24 cellular contexts compared by ENCODE assay signal in genomic region chr4:7857993-7858392, GRCh38.
DNase-seq lines count a peak whose midpoint lies in the region; ATAC-seq and TF ChIP-seq lines count a peak whose summit lies in the region.
"Had no signal": no experiment of that assay in that cellular context is flagged by ENCODE, and none has a peak within 500 bp of the region (broad histone marks: within the 10 kb centered on the region; RNA-seq: fewer than 3 reads in every experiment).

No MANE protein-coding gene starts in this region.

- peaks cover 25% of the 10 kb centered on the region for H3K79me1 ChIP-seq in mesenchymal stem cell (replicated peaks; ENCODE audit: low read length, poor library complexity, severe bottlenecking)

- H3K27ac Mint-ChIP-seq in activated naive CD8-positive, alpha-beta T cell treated with anti-CD3 and anti-CD28 coated beads for 36 hours = peak overlapping the region; percentile 79
- H3K27ac Mint-ChIP-seq: CD8-positive, alpha-beta T cell; naive B cell had no signal

- H3K9ac ChIP-seq in mammary epithelial cell (ENCODE audit: insufficient read depth, low read length) (no peak overlapping the region), mesenchymal stem cell (ENCODE audit: low read length) (peak overlapping the region; percentile 80), smooth muscle cell (ENCODE audit: low read depth) (no peak overlapping the region)

- no peak overlapping the region for H4K91ac ChIP-seq in mesenchymal stem cell (ENCODE audit: low read length)

- H3K27me3 ChIP-seq in mammary epithelial cell (ENCODE audit: insufficient read depth, low read length) (no peaks in the 10 kb centered on the region), breast epithelium (no peaks in the 10 kb centered on the region), mesenchymal stem cell (ENCODE audit: control insufficient read depth in 1 of 2, insufficient read depth in 1 of 2, low read length in 2 of 2) (no peaks in the 10 kb centered on the region), smooth muscle cell (ENCODE audit: low read depth) (no peaks in the 10 kb centered on the region)
- H3K27me3 ChIP-seq: SJCRH30 had no signal

- no peak overlapping the region for H3K4me3 Mint-ChIP-seq in activated naive CD8-positive, alpha-beta T cell treated with anti-CD3 and anti-CD28 coated beads for 36 hours
- H3K4me3 Mint-ChIP-seq: CD8-positive, alpha-beta T cell; naive B cell had no signal

- dilution Hi-C loops in mammary epithelial cell (cut with HindIII; ENCODE audit: low sequenced_read_pairs) = no loop called here

- no peak overlapping the region for H3K14ac ChIP-seq in mesenchymal stem cell (ENCODE audit: low read length in 2 of 2)

- H4K20me1 ChIP-seq in mammary epithelial cell (ENCODE audit: insufficient read depth, low read length) (no peaks in the 10 kb centered on the region), smooth muscle cell (ENCODE audit: low read depth) (no peaks in the 10 kb centered on the region)

- H2BK5ac ChIP-seq in mesenchymal stem cell (ENCODE audit: low read depth, low read length, poor library complexity, severe bottlenecking) = no peak overlapping the region

- in situ Hi-C loops in mammary epithelial cell (cut with MboI; ENCODE audit: low sequenced_read_pairs in 2 of 2) = no loop called here

- no peak for TF ChIP-seq POLR2A in breast epithelium (IDR thresholded peaks at IDR 0.05)

- WGBS in mammary epithelial cell (ENCODE audit: low coverage, missing lambda C conversion rate) = 92% methylated on average over 2 of the region's 2 CpGs
- WGBS in mesenchymal stem cell = 97% methylated on average over 2 of the region's 2 CpGs
- WGBS in smooth muscle cell (ENCODE audit: low lambda C conversion rate) = 95% methylated on average over 2 of the region's 2 CpGs

- H2BK12ac ChIP-seq in mesenchymal stem cell (ENCODE audit: low read length in 2 of 2) = no peak overlapping the region

- H2AFZ ChIP-seq in mammary epithelial cell (ENCODE audit: low read depth, low read length) (no peak overlapping the region), mesenchymal stem cell (ENCODE audit: low read depth, low read length) (no peak overlapping the region), smooth muscle cell (ENCODE audit: low read depth) (no peak overlapping the region)

- intact Hi-C loops in mammary epithelial cell (cut with micrococcal nuclease) (no loop called here), breast epithelium (cut with DNase I; ENCODE audit: low total_unique reads) (no loop called here)

- no peak overlapping the region for H2BK120ac ChIP-seq in mesenchymal stem cell (ENCODE audit: low read depth, low read length)

- H3K4me2 ChIP-seq in mammary epithelial cell (ENCODE audit: insufficient read depth, low read depth, low read length) = peak overlapping the region; percentile 63
- H3K4me2 ChIP-seq in mesenchymal stem cell (ENCODE audit: low read length, poor library complexity, severe bottlenecking) = no peak overlapping the region
- H3K4me2 ChIP-seq in smooth muscle cell = peak overlapping the region; percentile 81

- no peak for ATAC-seq in GM18858 (IDR thresholded peaks at IDR 0.05; ENCODE audit: unreplicated experiment)
- ATAC-seq in HG03045 (IDR thresholded peaks at IDR 0.05; ENCODE audit: unreplicated experiment) = no peak
- ATAC-seq: CD8-positive, alpha-beta T cell; GM12878 had no signal

- no peak overlapping the region for H3K18ac ChIP-seq in mesenchymal stem cell (ENCODE audit: low read depth in 1 of 2, low read length in 2 of 2)

- H3K4me1 Mint-ChIP-seq in activated naive CD8-positive, alpha-beta T cell treated with anti-CD3 and anti-CD28 coated beads for 36 hours = peaks cover 52% of the 10 kb centered on the region
- H3K4me1 Mint-ChIP-seq: naive B cell had no signal

- peaks cover 17% of the 10 kb centered on the region for H3K36me3 Mint-ChIP-seq in activated naive CD8-positive, alpha-beta T cell treated with anti-CD3 and anti-CD28 coated beads for 36 hours
- H3K36me3 Mint-ChIP-seq: naive B cell had no signal

- no TSS peak for BruUV-seq in mammary epithelial cell (replicated peaks; lab: Mats Ljungman, UMichigan)

- H3K79me2 ChIP-seq in mammary epithelial cell (ENCODE audit: insufficient read depth, low read length) = peaks cover 68% of the 10 kb centered on the region
- H3K79me2 ChIP-seq in smooth muscle cell (ENCODE audit: low read depth) = peaks cover 10% of the 10 kb centered on the region

- no peak overlapping the region for H2AK5ac ChIP-seq in mesenchymal stem cell (ENCODE audit: low read length, severe bottlenecking)

- H3K4me3 ChIP-seq in mammary epithelial cell (replicated peaks in 1 of 3; ENCODE audit: insufficient read depth in 1 of 3, low read depth in 2 of 3, low read length in 3 of 3) = no peak overlapping the region
- no peak overlapping the region for H3K4me3 ChIP-seq in breast epithelium
- peak overlapping the region in 1 of 2 experiments; percentile 60 for H3K4me3 ChIP-seq in mesenchymal stem cell (ENCODE audit: insufficient read depth in 1 of 2, low read depth in 1 of 2, low read length in 2 of 2)
- no peak overlapping the region for H3K4me3 ChIP-seq in smooth muscle cell
- H3K4me3 ChIP-seq: GM12878, lung, SJCRH30 had no signal

- no peak overlapping the region for H2BK15ac ChIP-seq in mesenchymal stem cell (ENCODE audit: low read depth, poor library complexity, severe bottlenecking)

- H3K9me3 Mint-ChIP-seq in activated naive CD8-positive, alpha-beta T cell treated with anti-CD3 and anti-CD28 coated beads for 36 hours = no peaks in the 10 kb centered on the region
- H3K9me3 Mint-ChIP-seq: activated T-helper 2 cell treated with anti-CD3 and anti-CD28 coated beads, Interferon-gamma antibody, Interleukin-2, Interleukin-4, amounts not matched to agents 10 μg/mL and 5 μg/mL and 100 μg/mL, durations not matched to agents 14 hours and 24 hours and 36 hours; CD8-positive, alpha-beta T cell; naive B cell had no signal

- no peaks in the 10 kb centered on the region for H3K27me3 Mint-ChIP-seq in activated naive CD8-positive, alpha-beta T cell treated with anti-CD3 and anti-CD28 coated beads for 36 hours

- H3K36me3 ChIP-seq in mammary epithelial cell (ENCODE audit: insufficient read depth, low read length) (no peaks in the 10 kb centered on the region), breast epithelium (no peaks in the 10 kb centered on the region), mesenchymal stem cell (ENCODE audit: control insufficient read depth in 1 of 2, insufficient read depth in 2 of 2, low read depth in 1 of 2, low read length in 2 of 2) (peaks cover 34 to 35% of the 10 kb centered on the region in 2 experiments), smooth muscle cell (ENCODE audit: low read depth) (no peaks in the 10 kb centered on the region)
- H3K36me3 ChIP-seq: thoracic aorta had no signal

- H3K27ac ChIP-seq in mammary epithelial cell (ENCODE audit: insufficient read depth, low read depth, low read length) (peak overlapping the region; percentile 72), breast epithelium (no peak overlapping the region), mesenchymal stem cell (ENCODE audit: low read length, poor library complexity, severe bottlenecking) (peak overlapping the region; percentile 21), smooth muscle cell (ENCODE audit: low read depth) (peak overlapping the region; percentile 91)
- H3K27ac ChIP-seq: SJCRH30 had no signal

- CTCF ChIA-PET in mammary epithelial cell (lab: Charles Lee; ENCODE audit: low non-redundant PET) = no interaction called here

- H3F3A ChIP-seq in smooth muscle cell (ENCODE audit: low read depth) = peaks cover 10% of the 10 kb centered on the region

- no peak overlapping the region for H3K4ac ChIP-seq in mesenchymal stem cell (ENCODE audit: low read depth in 1 of 2, low read length in 2 of 2)

- no peak overlapping the region for H4K8ac ChIP-seq in mesenchymal stem cell (ENCODE audit: low read length)

- no peak for DNase-seq in mammary epithelial cell
- DNase-seq in breast epithelium (ENCODE audit: low spot score in 2 of 2) = no peak
- DNase-seq in activated naive CD8-positive, alpha-beta T cell treated with anti-CD3 and anti-CD28 coated beads for 36 hours = no peak
- DNase-seq in mesenchymal stem cell = no peak
- no peak for DNase-seq in smooth muscle cell (lab: John Stamatoyannopoulos, UW; ENCODE audit: unreplicated experiment)
- DNase-seq in HuH-7.5 (ENCODE audit: low spot score) = no peak
- DNase-seq: CD8-positive, alpha-beta T cell; central memory CD4-positive, alpha-beta T cell; DMS53; effector CD4-positive, alpha-beta T cell; hippocampal formation; islet precursor cell; naive B cell; NCI-H1417; NCI-H774; OCI-M1; T-helper 9 cell had no signal

- TF ChIP-seq CTCF in mammary epithelial cell (conservative IDR thresholded peaks at IDR 0.05 in 1 of 2, IDR thresholded peaks at IDR 0.05 in 1 of 2; ENCODE audit: extremely low read depth in 1 of 2, insufficient read depth in 1 of 2, low read depth in 1 of 2, low read length in 2 of 2) (no peak), breast epithelium (IDR thresholded peaks at IDR 0.05) (no peak), smooth muscle cell (IDR thresholded peaks at IDR 0.05; ENCODE audit: borderline replicate concordance, insufficient read depth, poor library complexity, severe bottlenecking) (no peak)

- H3K9me3 ChIP-seq in mammary epithelial cell (replicated peaks; ENCODE audit: insufficient read depth, low read length) = no peaks in the 10 kb centered on the region
- no peaks in the 10 kb centered on the region for H3K9me3 ChIP-seq in breast epithelium
- H3K9me3 ChIP-seq in mesenchymal stem cell (ENCODE audit: control insufficient read depth, low read length) = no peaks in the 10 kb centered on the region
- H3K9me3 ChIP-seq in smooth muscle cell (replicated peaks; ENCODE audit: low read depth) = no peaks in the 10 kb centered on the region
- H3K9me3 ChIP-seq: SJCRH30, thoracic aorta had no signal

- no peak overlapping the region for H3K23ac ChIP-seq in mesenchymal stem cell (ENCODE audit: low read length in 2 of 2)

- H3K4me1 ChIP-seq in mammary epithelial cell (ENCODE audit: insufficient read depth, low read length) (peaks cover 52% of the 10 kb centered on the region), breast epithelium (no peaks in the 10 kb centered on the region), mesenchymal stem cell (ENCODE audit: control insufficient read depth, insufficient read depth, low read depth, low read length) (peaks cover 24% of the 10 kb centered on the region), smooth muscle cell (ENCODE audit: low read depth) (peaks cover 24% of the 10 kb centered on the region)

Comparison
In these comparisons a context has a peak if more than half of its experiments do, and no peak if none do; other contexts are left out.
1. H3K27ac ChIP-seq: peak in mammary epithelial cell (single experiment), mesenchymal stem cell (single experiment) and smooth muscle cell (single experiment); none in breast epithelium (0 of 2).